In the genomic region with DNA sequence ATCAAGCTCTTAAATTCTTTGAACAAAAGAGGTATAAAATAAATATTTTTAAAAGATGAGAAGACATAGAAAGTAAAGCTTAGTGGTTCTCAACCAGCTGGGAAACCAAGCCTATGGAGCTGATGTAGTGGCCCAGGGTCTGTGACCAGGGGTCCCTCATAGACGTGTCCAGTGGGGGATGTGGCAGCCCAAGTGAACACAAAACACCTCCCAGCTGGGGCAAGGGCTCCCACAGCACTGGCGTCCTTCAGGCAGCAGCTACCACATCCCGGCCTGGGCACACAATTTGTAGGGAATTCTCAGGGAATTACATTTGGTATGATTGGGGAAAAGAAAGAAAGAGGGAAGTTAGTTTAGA, we compare ENCODE assay signal across 1 cellular context.
TF ChIP-seq lines count a peak whose summit lies in the region.

No MANE protein-coding gene starts in this region.

TF ChIP-seq in SK-N-SH, 30 proteins besides CTCF, POLR2A, EP300 and RAD21 (continued from another document):
- TF ChIP-seq IRF3 (IDR thresholded peaks at IDR 0.05; ENCODE audit: low read depth, low read length) (no peak), FOXM1 (IDR thresholded peaks at IDR 0.05; ENCODE audit: low read depth) (no peak), GATA2 (CRISPR knock-in tag; IDR thresholded peaks at IDR 0.05) (no peak), RFX5 (IDR thresholded peaks at IDR 0.05; ENCODE audit: low read length) (no peak), YY1 (IDR thresholded peaks at IDR 0.05; ENCODE audit: low read depth) (no peak), JUND (IDR thresholded peaks at IDR 0.05) (no peak)
- TF ChIP-seq, protein P1, sequence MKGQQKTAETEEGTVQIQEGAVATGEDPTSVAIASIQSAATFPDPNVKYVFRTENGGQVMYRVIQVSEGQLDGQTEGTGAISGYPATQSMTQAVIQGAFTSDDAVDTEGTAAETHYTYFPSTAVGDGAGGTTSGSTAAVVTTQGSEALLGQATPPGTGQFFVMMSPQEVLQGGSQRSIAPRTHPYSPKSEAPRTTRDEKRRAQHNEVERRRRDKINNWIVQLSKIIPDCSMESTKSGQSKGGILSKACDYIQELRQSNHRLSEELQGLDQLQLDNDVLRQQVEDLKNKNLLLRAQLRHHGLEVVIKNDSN (IDR thresholded peaks at IDR 0.05; ENCODE audit: borderline replicate concordance, low read depth), result no peak
